In the genomic region with DNA sequence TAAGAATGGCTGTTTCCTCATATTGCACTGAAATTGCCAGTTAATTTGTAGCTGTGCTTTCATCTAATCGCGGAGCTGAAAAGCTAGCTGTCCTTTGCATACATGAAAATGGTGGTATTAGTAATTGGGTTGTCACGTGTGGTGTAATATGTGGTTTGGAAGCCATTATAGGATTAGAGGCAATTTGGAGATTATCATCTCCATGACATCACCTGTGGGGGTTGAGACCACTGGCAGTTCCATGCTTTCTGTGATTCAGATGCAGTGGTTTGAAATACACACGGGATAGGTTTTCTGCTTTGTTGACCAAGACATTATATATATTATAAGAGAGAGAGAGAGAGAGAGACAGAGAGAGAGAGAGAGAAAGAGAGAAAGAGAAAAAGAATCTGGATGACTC, we compare ENCODE assay signal across 21 cellular contexts.
"Had no signal": no experiment of that assay in that cellular context is flagged by ENCODE, and none has a peak within 500 bp of the region (broad histone marks: within the 10 kb centered on the region; RNA-seq: fewer than 3 reads in every experiment).

No MANE protein-coding gene starts in this region.

- H3K27me3 ChIP-seq: brain microvascular endothelial cell, right lobe of liver, tibial nerve had no signal

- H3K36me3 ChIP-seq: brain microvascular endothelial cell, gastroesophageal sphincter, neutrophil, right lobe of liver, tibial nerve had no signal

- H3K4me1 ChIP-seq: gastroesophageal sphincter, right lobe of liver, tibial nerve had no signal

- DNase-seq: activated CD4-positive, alpha-beta memory T cell treated with anti-CD3 and anti-CD28 coated beads, Interleukin-2, amount 10 ng/mL, durations not matched to agents 7 days and 5 days; activated CD4-positive, alpha-beta T cell treated with anti-CD3 and anti-CD28 coated beads for 1 hour; activated CD4-positive, alpha-beta T cell treated with anti-CD3 and anti-CD28 coated beads, Interleukin-2, amount 10 ng/mL, durations not matched to agents 7 days and 5 days; activated CD8-positive, alpha-beta memory T cell treated with anti-CD3 and anti-CD28 coated beads, Interleukin-2, amount 50 U/mL, for 48 hours; activated gamma-delta T cell treated with Interleukin-2 at 50 U/mL for 16 hours; activated naive CD4-positive, alpha-beta T cell treated with anti-CD3 and anti-CD28 coated beads, Interleukin-2, amount 50 U/mL, for 16 hours; activated T-cell treated with anti-CD3 and anti-CD28 coated beads, Interleukin-2, amount 50 U/mL, for 4 hours; amniotic stem cell; brain microvascular endothelial cell; left cardiac atrium; left ventricle myocardium superior; mammary epithelial cell; right lobe of liver; stimulated activated CD4-positive, alpha-beta T cell treated with anti-CD3 and anti-CD28 coated beads, Interleukin-2, amount 100 ng/mL, for 48 hours; stimulated activated naive CD4-positive, alpha-beta T cell treated with Interleukin-2 at 50 U/mL for 16 hours had no signal

- H3K27ac ChIP-seq: brain microvascular endothelial cell, gastroesophageal sphincter, hepatocyte, neutrophil, right lobe of liver, tibial nerve had no signal

- H3K4me3 ChIP-seq: gastroesophageal sphincter, hepatocyte, right lobe of liver, tibial nerve had no signal

- ATAC-seq: activated T-cell treated with anti-CD3 and anti-CD28 coated beads, Interleukin-2, amount 50 U/mL, for 4 hours; activated T-helper 17 cell treated with anti-CD3 and anti-CD28 coated beads, Interleukin-2, amount 50 U/mL, for 72 hours; gastroesophageal sphincter; left cardiac atrium; left ventricle myocardium superior; right lobe of liver; WTC11 had no signal

- H3K9me3 ChIP-seq: gastroesophageal sphincter, neutrophil, right lobe of liver, tibial nerve had no signal
